ENCODE assay signal across 13 cellular contexts in genomic region chr2:226435146-226435545, GRCh38.
"Had no signal": no experiment of that assay in that cellular context is flagged by ENCODE, and none has a peak within 500 bp of the region (broad histone marks: within the 10 kb centered on the region; RNA-seq: fewer than 3 reads in every experiment).

No MANE protein-coding gene starts in this region.

- H3K27ac ChIP-seq: epithelial cell of prostate had no signal

- ATAC-seq: activated CD4-positive, CD25-positive, alpha-beta regulatory T cell treated with anti-CD3 and anti-CD28 coated beads, Interleukin-2, amount 50 U/mL, for 24 hours; effector memory CD8-positive, alpha-beta T cell; natural killer cell treated with Interleukin-12 subunit alpha and Interleukin-12 subunit beta and Interleukin-15 and Interleukin-18, amount 100 ng/mL, for 72 hours had no signal

- DNase-seq: activated naive CD4-positive, alpha-beta T cell treated with anti-CD3 and anti-CD28 coated beads, Interleukin-2, amount 50 U/mL, for 16 hours; activated T-cell treated with anti-CD3 and anti-CD28 coated beads, Interleukin-2, amount 50 U/mL, for 1 hour; amniotic stem cell; cerebellar nuclear complex; effector memory CD8-positive, alpha-beta T cell; glutamatergic neuron; immature natural killer cell; substantia nigra; SW 1271 had no signal

- H3K4me3 ChIP-seq: skin epidermis had no signal
